Comparison of ENCODE assay signal across 19 cellular contexts in the genomic region with DNA sequence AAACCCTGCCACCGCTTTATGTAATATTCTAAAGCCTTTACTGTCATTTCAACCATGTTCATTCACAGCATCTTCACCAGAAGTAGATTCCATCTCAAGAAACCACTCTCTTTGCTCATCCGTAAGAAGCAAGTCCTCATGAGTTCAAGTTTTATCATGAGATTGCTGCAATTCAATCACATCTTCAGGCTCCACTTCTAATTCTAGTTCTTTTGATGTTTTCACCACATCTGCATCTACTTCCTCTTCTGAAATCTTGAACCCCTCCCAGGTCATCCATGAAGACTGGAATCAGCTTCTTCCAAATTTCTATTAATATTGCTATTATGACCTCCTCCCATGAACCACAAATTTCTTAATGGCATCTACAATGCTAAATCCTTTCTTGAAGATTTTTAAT.
A peak's percentile ranks its signal among the peaks of the same experiment; 100 is the strongest.
DNase-seq lines count a peak whose midpoint lies in the region; ATAC-seq and TF ChIP-seq lines count a peak whose summit lies in the region.
"Had no signal": no experiment of that assay in that cellular context is flagged by ENCODE, and none has a peak within 500 bp of the region (broad histone marks: within the 10 kb centered on the region; RNA-seq: fewer than 3 reads in every experiment).

No MANE protein-coding gene starts in this region.

- peaks cover 78% of the 10 kb centered on the region for H3K4me1 ChIP-seq in CD4-positive, alpha-beta memory T cell (ENCODE audit: insufficient read depth, low read length)

- peaks cover 92% of the 10 kb centered on the region for H3K4me1 Mint-ChIP-seq in activated CD4-positive, alpha-beta memory T cell treated with anti-CD3 and anti-CD28 coated beads for 36 hours (ENCODE audit: low read depth)
- H3K4me1 Mint-ChIP-seq in activated CD4-positive, alpha-beta memory T cell treated with anti-CD3 and anti-CD28 coated beads, Interleukin-2, amount 10 ng/mL, durations not matched to agents 7 days and 5 days, result peaks cover 62% of the 10 kb centered on the region
- peaks cover 72 to 94% (median 88%) of the 10 kb centered on the region in 4 donors for H3K4me1 Mint-ChIP-seq in CD4-positive, alpha-beta memory T cell
- H3K4me1 Mint-ChIP-seq in T-helper 17 cell (peaks cover 68% of the 10 kb centered on the region), naive B cell (peaks cover 85 to 97% (median 93%) of the 10 kb centered on the region in 3 donors), nephron progenitor cell (peaks cover 32% of the 10 kb centered on the region)

- no peaks in the 10 kb centered on the region for H3K27me3 ChIP-seq in CD4-positive, alpha-beta memory T cell (ENCODE audit: insufficient read depth, low read length)

- peak overlapping the region; percentile 55 for H3K27ac Mint-ChIP-seq in activated CD4-positive, alpha-beta memory T cell treated with anti-CD3 and anti-CD28 coated beads for 36 hours
- no peak overlapping the region for H3K27ac Mint-ChIP-seq in activated CD4-positive, alpha-beta memory T cell treated with anti-CD3 and anti-CD28 coated beads, Interleukin-2, amount 10 ng/mL, durations not matched to agents 7 days and 5 days
- peak overlapping the region in 6 of 7 donors; percentile 1 to 71 (median 24) for H3K27ac Mint-ChIP-seq in CD4-positive, alpha-beta memory T cell
- H3K27ac Mint-ChIP-seq in T-helper 17 cell (no peak overlapping the region), naive B cell (peak overlapping the region; percentile 61 to 98 (median 76)), nephron progenitor cell (no peak overlapping the region)

- no peaks in the 10 kb centered on the region for H3K36me3 ChIP-seq in CD4-positive, alpha-beta memory T cell (ENCODE audit: insufficient read depth, low read length)

- peaks cover 16% of the 10 kb centered on the region for H3K36me3 Mint-ChIP-seq in activated CD4-positive, alpha-beta memory T cell treated with anti-CD3 and anti-CD28 coated beads for 36 hours
- H3K36me3 Mint-ChIP-seq in activated CD4-positive, alpha-beta memory T cell treated with anti-CD3 and anti-CD28 coated beads, Interleukin-2, amount 10 ng/mL, durations not matched to agents 7 days and 5 days (ENCODE audit: low read depth), result peaks cover 27% of the 10 kb centered on the region
- H3K36me3 Mint-ChIP-seq in CD4-positive, alpha-beta memory T cell, result peaks cover 9 to 17% of the 10 kb centered on the region in 2 donors
- H3K36me3 Mint-ChIP-seq in T-helper 17 cell (ENCODE audit: low read depth) (peaks cover 2% of the 10 kb centered on the region), naive B cell (peaks cover 10 to 16% of the 10 kb centered on the region in 2 donors), nephron progenitor cell (ENCODE audit: low read depth) (peaks cover 16% of the 10 kb centered on the region)

- H3K27ac ChIP-seq in CD4-positive, alpha-beta memory T cell (ENCODE audit: low read depth, low read length), result no peak overlapping the region
- H3K27ac ChIP-seq: C4-2B, GM23248 had no signal

- peaks cover 0 to 3% of the 10 kb centered on the region in 2 donors for H3K9me3 ChIP-seq in CD4-positive, alpha-beta memory T cell (ENCODE audit: control insufficient read depth in 1 of 2, low read length in 2 of 2)
- no peaks in the 10 kb centered on the region for H3K9me3 ChIP-seq in T-helper 17 cell (ENCODE audit: control insufficient read depth, low read length, poor library complexity, severe bottlenecking)

- intact Hi-C loops in activated CD4-positive, alpha-beta memory T cell treated with anti-CD3 and anti-CD28 coated beads for 36 hours (cut with micrococcal nuclease), result no loop called here
- intact Hi-C loops in CD4-positive, alpha-beta memory T cell (cut with micrococcal nuclease), result no loop called here

- no peak for DNase-seq in activated CD4-positive, alpha-beta memory T cell treated with anti-CD3 and anti-CD28 coated beads for 36 hours
- no peak for DNase-seq in activated CD4-positive, alpha-beta memory T cell treated with anti-CD3 and anti-CD28 coated beads, Interleukin-2, amount 10 ng/mL, durations not matched to agents 7 days and 5 days
- DNase-seq in CD4-positive, alpha-beta memory T cell, result no peak
- DNase-seq in T-helper 17 cell (no peak), naive B cell (no peak), nephron progenitor cell (no peak), HuH-7 (ENCODE audit: low spot score) (no peak), NCI-H146 treated with DMSO at 0.1 percent for 48 hours (lab: John Stamatoyannopoulos, UW; ENCODE audit: unreplicated experiment) (no peak)
- DNase-seq: 8988T, DND-41, GF-D8, GM23248, IMR-90, MV-4-11, NCI-H146, NCI-H345 had no signal

- H3K27me3 Mint-ChIP-seq in activated CD4-positive, alpha-beta memory T cell treated with anti-CD3 and anti-CD28 coated beads for 36 hours, result no peaks in the 10 kb centered on the region
- H3K27me3 Mint-ChIP-seq in activated CD4-positive, alpha-beta memory T cell treated with anti-CD3 and anti-CD28 coated beads, Interleukin-2, amount 10 ng/mL, durations not matched to agents 7 days and 5 days, result no peaks in the 10 kb centered on the region
- H3K27me3 Mint-ChIP-seq in CD4-positive, alpha-beta memory T cell, result no peaks in the 10 kb centered on the region
- H3K27me3 Mint-ChIP-seq in T-helper 17 cell (no peaks in the 10 kb centered on the region), naive B cell (no peaks in the 10 kb centered on the region), nephron progenitor cell (ENCODE audit: low read depth, poor library complexity) (no peaks in the 10 kb centered on the region)

- no peak overlapping the region for H3K4me3 ChIP-seq in CD4-positive, alpha-beta memory T cell (ENCODE audit: low read length in 2 of 2)
- H3K4me3 ChIP-seq: GM23248 had no signal

- ATAC-seq in T-helper 17 cell, result no peak
- no peak for ATAC-seq in naive B cell (ENCODE audit: low read depth in 2 of 2)
- ATAC-seq: Panc1, Right ventricle myocardium inferior had no signal

- no peak for TF ChIP-seq CTCF in nephron progenitor cell (IDR thresholded peaks at IDR 0.05)

- H3K9me3 Mint-ChIP-seq in activated CD4-positive, alpha-beta memory T cell treated with anti-CD3 and anti-CD28 coated beads for 36 hours, result peaks cover 15% of the 10 kb centered on the region
- H3K9me3 Mint-ChIP-seq in activated CD4-positive, alpha-beta memory T cell treated with anti-CD3 and anti-CD28 coated beads, Interleukin-2, amount 10 ng/mL, durations not matched to agents 7 days and 5 days, result peaks cover 13% of the 10 kb centered on the region
- peaks cover 0 to 10% (median 7%) of the 10 kb centered on the region in 8 donors for H3K9me3 Mint-ChIP-seq in CD4-positive, alpha-beta memory T cell
- H3K9me3 Mint-ChIP-seq in naive B cell, result peaks cover 0 to 17% (median 9%) of the 10 kb centered on the region in 7 donors
- peaks cover 29% of the 10 kb centered on the region for H3K9me3 Mint-ChIP-seq in nephron progenitor cell

- no peak overlapping the region for H3K4me3 Mint-ChIP-seq in activated CD4-positive, alpha-beta memory T cell treated with anti-CD3 and anti-CD28 coated beads for 36 hours
- no peak overlapping the region for H3K4me3 Mint-ChIP-seq in activated CD4-positive, alpha-beta memory T cell treated with anti-CD3 and anti-CD28 coated beads, Interleukin-2, amount 10 ng/mL, durations not matched to agents 7 days and 5 days
- peak overlapping the region in 6 of 8 donors; percentile 13 to 50 (median 36) for H3K4me3 Mint-ChIP-seq in CD4-positive, alpha-beta memory T cell
- peak overlapping the region; percentile 26 for H3K4me3 Mint-ChIP-seq in T-helper 17 cell
- peak overlapping the region in 7 of 8 donors; percentile 46 to 81 (median 63) for H3K4me3 Mint-ChIP-seq in naive B cell
- H3K4me3 Mint-ChIP-seq in nephron progenitor cell, result no peak overlapping the region

- POLR2A ChIA-PET in activated CD4-positive, alpha-beta memory T cell treated with anti-CD3 and anti-CD28 coated beads for 36 hours (lab: Charles Lee), result no interaction called here
- POLR2A ChIA-PET in activated CD4-positive, alpha-beta memory T cell treated with anti-CD3 and anti-CD28 coated beads, Interleukin-2, amount 10 ng/mL, durations not matched to agents 7 days and 5 days (lab: Charles Lee), result no interaction called here
- POLR2A ChIA-PET in CD4-positive, alpha-beta memory T cell (lab: Charles Lee; ENCODE audit: partially characterized antibody), result interaction anchor here (1.4 kb wide), 1 partner anchor 15 kb away, joined by 3 read pairs; no protein-coding TSS in a partner anchor

- CTCF ChIA-PET in activated CD4-positive, alpha-beta memory T cell treated with anti-CD3 and anti-CD28 coated beads for 36 hours (lab: Charles Lee), result interaction anchor here (1.0 kb wide), 1 partner anchor 512 kb away, joined by 3 read pairs; no protein-coding TSS in a partner anchor
- CTCF ChIA-PET in activated CD4-positive, alpha-beta memory T cell treated with anti-CD3 and anti-CD28 coated beads, Interleukin-2, amount 10 ng/mL, durations not matched to agents 7 days and 5 days (lab: Charles Lee), result no interaction called here
- CTCF ChIA-PET in CD4-positive, alpha-beta memory T cell (lab: Charles Lee; ENCODE audit: partially characterized antibody), result no interaction called here

Comparison
In these comparisons a context has a peak if more than half of its experiments do, and no peak if none do; other contexts are left out.
1. H3K27ac Mint-ChIP-seq: peak in activated CD4-positive, alpha-beta memory T cell treated with anti-CD3 and anti-CD28 coated beads for 36 hours (single experiment), CD4-positive, alpha-beta memory T cell (6 of 7) and naive B cell (6 of 6); none in activated CD4-positive, alpha-beta memory T cell treated with anti-CD3 and anti-CD28 coated beads, Interleukin-2, amount 10 ng/mL, durations not matched to agents 7 days and 5 days (single experiment), T-helper 17 cell (single experiment) and nephron progenitor cell (single experiment).
2. H3K4me3 Mint-ChIP-seq: peak in CD4-positive, alpha-beta memory T cell (6 of 8), T-helper 17 cell (single experiment) and naive B cell (7 of 8); none in activated CD4-positive, alpha-beta memory T cell treated with anti-CD3 and anti-CD28 coated beads for 36 hours (single experiment), activated CD4-positive, alpha-beta memory T cell treated with anti-CD3 and anti-CD28 coated beads, Interleukin-2, amount 10 ng/mL, durations not matched to agents 7 days and 5 days (single experiment) and nephron progenitor cell (single experiment).